13 cellular contexts compared by ENCODE assay signal in genomic region chr15:88646951-88647350, GRCh38. TPM values are rescaled to one million over a fixed set of nuclear protein-coding genes. Genes with fewer than 3 reads are reported as not detected.
A peak's percentile ranks its signal among the peaks of the same experiment; 100 is the strongest.
DNase-seq lines count a peak whose midpoint lies in the region; ATAC-seq and TF ChIP-seq lines count a peak whose summit lies in the region.
"Had no signal": no experiment of that assay in that cellular context is flagged by ENCODE, and none has a peak within 500 bp of the region (broad histone marks: within the 10 kb centered on the region; RNA-seq: fewer than 3 reads in every experiment).

No MANE protein-coding gene starts in this region.

- no peak overlapping the region for H3K4me3 Mint-ChIP-seq in stimulated activated naive CD8-positive, alpha-beta T cell treated with anti-CD3 and anti-CD28 coated beads, Interleukin-15, Interleukin-2, amounts not matched to agents 100 ng/mL and 50 ng/mL, for 24 hours
- H3K4me3 Mint-ChIP-seq in activated T-helper 17 cell treated with anti-CD3 and anti-CD28 coated beads, Interleukin-2, amount 50 U/mL, for 72 hours = no peak overlapping the region

- H3K4me1 Mint-ChIP-seq in stimulated activated naive CD8-positive, alpha-beta T cell treated with anti-CD3 and anti-CD28 coated beads, Interleukin-15, Interleukin-2, amounts not matched to agents 100 ng/mL and 50 ng/mL, for 24 hours (ENCODE audit: low read depth) = peaks cover 81% of the 10 kb centered on the region
- H3K4me1 Mint-ChIP-seq in activated T-helper 17 cell treated with anti-CD3 and anti-CD28 coated beads, Interleukin-2, amount 50 U/mL, for 72 hours = peaks cover 53% of the 10 kb centered on the region

- H3K27me3 ChIP-seq in vagina (no peaks in the 10 kb centered on the region), MG63 (no peaks in the 10 kb centered on the region)
- H3K27me3 ChIP-seq: cardiac muscle cell had no signal

- peak overlapping the region; percentile 98 for H3K27ac Mint-ChIP-seq in stimulated activated naive CD8-positive, alpha-beta T cell treated with anti-CD3 and anti-CD28 coated beads, Interleukin-15, Interleukin-2, amounts not matched to agents 100 ng/mL and 50 ng/mL, for 24 hours
- H3K27ac Mint-ChIP-seq in activated T-helper 17 cell treated with anti-CD3 and anti-CD28 coated beads, Interleukin-2, amount 50 U/mL, for 72 hours = peak overlapping the region; percentile 92

- DNase-seq in stimulated activated naive CD8-positive, alpha-beta T cell treated with anti-CD3 and anti-CD28 coated beads, Interleukin-15, Interleukin-2, amounts not matched to agents 100 U/mL and 50 U/mL, for 24 hours = no peak
- DNase-seq in mucosa of descending colon (peak in 2 of 3 donors; percentile 1 to 17), vagina (ENCODE audit: extremely low spot score in 2 of 2) (peak; percentile 25 to 40), MG63 (no peak), OCI-M2 (lab: John Stamatoyannopoulos, UW; ENCODE audit: unreplicated experiment) (no peak), SW480 (ENCODE audit: low spot score) (no peak)
- DNase-seq: NCI-H1048, SIG-M5, T-helper 9 cell had no signal

- H3K4me1 ChIP-seq in mucosa of descending colon (ENCODE audit: low read depth) (peaks cover 27% of the 10 kb centered on the region), vagina (peaks cover 14% of the 10 kb centered on the region)

- no peak for TF ChIP-seq CTCF in mucosa of descending colon (IDR thresholded peaks at IDR 0.05)
- no peak for TF ChIP-seq CTCF in vagina (IDR thresholded peaks at IDR 0.05)

- no peaks in the 10 kb centered on the region for H3K27me3 Mint-ChIP-seq in stimulated activated naive CD8-positive, alpha-beta T cell treated with anti-CD3 and anti-CD28 coated beads, Interleukin-15, Interleukin-2, amounts not matched to agents 100 ng/mL and 50 ng/mL, for 24 hours
- H3K27me3 Mint-ChIP-seq in activated T-helper 17 cell treated with anti-CD3 and anti-CD28 coated beads, Interleukin-2, amount 50 U/mL, for 72 hours = no peaks in the 10 kb centered on the region
- H3K27me3 Mint-ChIP-seq: progenitor cell of endocrine pancreas had no signal

- TF ChIP-seq POLR2A in vagina (IDR thresholded peaks at IDR 0.05) = no peak

- no peak for ATAC-seq in stimulated activated naive CD8-positive, alpha-beta T cell treated with anti-CD3 and anti-CD28 coated beads, Interleukin-15, Interleukin-2, amounts not matched to agents 100 U/mL and 50 U/mL, for 24 hours
- ATAC-seq in activated T-helper 17 cell treated with anti-CD3 and anti-CD28 coated beads, Interleukin-2, amount 50 U/mL, for 72 hours (replicated peaks) = no peak
- no peak for ATAC-seq in mucosa of descending colon

- no peak overlapping the region for H3K27ac ChIP-seq in vagina
- H3K27ac ChIP-seq: cardiac muscle cell had no signal

- H3K9me3 ChIP-seq in mucosa of descending colon (no peaks in the 10 kb centered on the region), vagina (no peaks in the 10 kb centered on the region), MG63 (no peaks in the 10 kb centered on the region)

- H3K36me3 ChIP-seq in mucosa of descending colon (ENCODE audit: low read depth) (no peaks in the 10 kb centered on the region), vagina (no peaks in the 10 kb centered on the region), MG63 (no peaks in the 10 kb centered on the region)
- H3K36me3 ChIP-seq: cardiac muscle cell had no signal

- intact Hi-C loops in mucosa of descending colon (cut with DNase I, micrococcal nuclease) = no loop called here
- intact Hi-C loops in vagina (cut with DNase I) = no loop called here

- H3K4me3 ChIP-seq in mucosa of descending colon = no peak overlapping the region
- H3K4me3 ChIP-seq in vagina = no peak overlapping the region
- no peak overlapping the region for H3K4me3 ChIP-seq in MG63
- H3K4me3 ChIP-seq: cardiac muscle cell had no signal

- H3K36me3 Mint-ChIP-seq in stimulated activated naive CD8-positive, alpha-beta T cell treated with anti-CD3 and anti-CD28 coated beads, Interleukin-15, Interleukin-2, amounts not matched to agents 100 ng/mL and 50 ng/mL, for 24 hours (ENCODE audit: low read depth) = peaks cover 56% of the 10 kb centered on the region
- H3K36me3 Mint-ChIP-seq in activated T-helper 17 cell treated with anti-CD3 and anti-CD28 coated beads, Interleukin-2, amount 50 U/mL, for 72 hours (ENCODE audit: low read depth) = peaks cover 50% of the 10 kb centered on the region

- no peaks in the 10 kb centered on the region for H3K9me3 Mint-ChIP-seq in stimulated activated naive CD8-positive, alpha-beta T cell treated with anti-CD3 and anti-CD28 coated beads, Interleukin-15, Interleukin-2, amounts not matched to agents 100 ng/mL and 50 ng/mL, for 24 hours
- H3K9me3 Mint-ChIP-seq in activated T-helper 17 cell treated with anti-CD3 and anti-CD28 coated beads, Interleukin-2, amount 50 U/mL, for 72 hours = no peaks in the 10 kb centered on the region

RNA-seq across cellular contexts. Expression of gene ISG20, which starts 8.1 kb away (rescaled TPM):
- total RNA-seq in activated T-helper 17 cell treated with anti-CD3 and anti-CD28 coated beads, Interleukin-2, amount 50 U/mL, for 72 hours = 10 to 100 TPM; 34.9 to 89.7 TPM
- 10 to 100 TPM; 32.2 to 69.0 (median 55.4) TPM for total RNA-seq in mucosa of descending colon
- total RNA-seq in vagina = 15.7 TPM
- total RNA-seq in MG63 (2014; rRNA removed; shearing (Covaris generic); ENCODE audit: low replicate concordance) = 19.2 TPM in 1 of 2 replicates, not detected in the other

RNA-seq across cellular contexts. Expression of gene AEN, which starts 25.8 kb away (rescaled TPM):
- 10 to 100 TPM; 43.6 to 53.8 TPM for total RNA-seq in activated T-helper 17 cell treated with anti-CD3 and anti-CD28 coated beads, Interleukin-2, amount 50 U/mL, for 72 hours
- total RNA-seq in mucosa of descending colon = 10 to 100 TPM in 2 of 3 donors, 1 to 10 TPM in 1; 8.9 to 22.6 (median 13.3) TPM
- total RNA-seq in vagina = 18.4 TPM
- 33.5 and 48.4 TPM in 2 replicates for total RNA-seq in MG63 (2014; rRNA removed; shearing (Covaris generic); ENCODE audit: low replicate concordance)

Comparison
In these comparisons a context has a peak if more than half of its experiments do, and no peak if none do; other contexts are left out.
1. DNase-seq: peak in mucosa of descending colon (2 of 3) and vagina (2 of 2); none in stimulated activated naive CD8-positive, alpha-beta T cell treated with anti-CD3 and anti-CD28 coated beads, Interleukin-15, Interleukin-2, amounts not matched to agents 100 U/mL and 50 U/mL, for 24 hours (single experiment), MG63 (single experiment), OCI-M2 (single experiment) and SW480 (single experiment).